In genomic region chr1:37999434-38000232, GRCh38 we compare ENCODE assay signal across 1 cellular context.
TF ChIP-seq lines count a peak whose summit lies in the region.

No MANE protein-coding gene starts in this region.

TF ChIP-seq in K562, 482 proteins besides CTCF, POLR2A, EP300 and RAD21 (continues in another document):
- TF ChIP-seq KLF16 (IDR thresholded peaks at IDR 0.05) (peak; percentile 69; the same call in 1 of the 2 replicates), ZNF609 (CRISPR knock-in tag; IDR thresholded peaks at IDR 0.05; ENCODE audit: borderline replicate concordance) (peak; percentile 10; the same call in 1 of the 2 replicates), ZNF561 (CRISPR knock-in tag; conservative IDR thresholded peaks at IDR 0.05) (no peak), GATAD2B (IDR thresholded peaks at IDR 0.05; ENCODE audit: borderline replicate concordance) (peak; percentile 93; the same call in 1 of the 2 replicates), ZKSCAN3 (CRISPR knock-in tag; IDR thresholded peaks at IDR 0.05) (no peak), SMARCA5 (IDR thresholded peaks at IDR 0.05) (peak; percentile 43; the same call in 1 of the 2 replicates), ZBTB5 (IDR thresholded peaks at IDR 0.05) (no peak), ILF3 (IDR thresholded peaks at IDR 0.05; ENCODE audit: borderline replicate concordance) (peak; percentile 73; the same call in 1 of the 2 replicates), RNF219 (CRISPR knock-in tag; IDR thresholded peaks at IDR 0.05) (no peak), CREB1 (IDR thresholded peaks at IDR 0.05) (0 out of 2 replicates have a peak, but pooled peaks have one; percentile 32), CREB1 (CRISPR knock-in tag; IDR thresholded peaks at IDR 0.05) (peak; percentile 61; the same call in 1 of the 2 replicates), SMAD1 (IDR thresholded peaks at IDR 0.05; ENCODE audit: low read depth, low read length, partially characterized antibody) (peak; percentile 92), CHD2 (IDR thresholded peaks at IDR 0.05; ENCODE audit: low read depth, low read length) (no peak), YY1 (IDR thresholded peaks at IDR 0.05; ENCODE audit: borderline replicate concordance in 1 of 3, control insufficient read depth in 1 of 3, extremely low read depth in 1 of 3, insufficient read depth in 3 of 3, insufficient read length in 1 of 3, insufficient replicate concordance in 2 of 3, low read depth in 1 of 3, low read length in 2 of 3) (peak in 1 of 3 experiments; percentile 2), ZNF76 (CRISPR knock-in tag; IDR thresholded peaks at IDR 0.05; ENCODE audit: borderline replicate concordance) (no peak; the same call in 1 of the 2 replicates), CUX1 (CRISPR knock-in tag; IDR thresholded peaks at IDR 0.05) (peak; percentile 68), NR4A1 (CRISPR knock-in tag; IDR thresholded peaks at IDR 0.05) (no peak), NR4A1 (tag; IDR thresholded peaks at IDR 0.05) (0 out of 2 replicates have a peak, but pooled peaks have one; percentile 65), CBFA2T3 (IDR thresholded peaks at IDR 0.05) (peak; percentile 92), TEAD2 (tag; IDR thresholded peaks at IDR 0.05) (peak; percentile 37; the same call in 1 of the 2 replicates), TAF9B (IDR thresholded peaks at IDR 0.05; ENCODE audit: partially characterized antibody) (peak; percentile 66), ZNF57 (CRISPR knock-in tag; IDR thresholded peaks at IDR 0.05) (peak; percentile 51), CXXC5 (CRISPR knock-in tag; IDR thresholded peaks at IDR 0.05) (peak; percentile 59), TARDBP (IDR thresholded peaks at IDR 0.05) (peak; percentile 52; the same call in 1 of the 2 replicates), SUPT5H (IDR thresholded peaks at IDR 0.05) (peak; percentile 77), SAP30 (IDR thresholded peaks at IDR 0.05; ENCODE audit: borderline replicate concordance, insufficient read depth, low read depth, low read length, poor library complexity, severe bottlenecking) (peak; percentile 25), ATF7 (IDR thresholded peaks at IDR 0.05) (peak; percentile 89), GTF2A2 (tag; IDR thresholded peaks at IDR 0.05) (no peak), ARID3A (IDR thresholded peaks at IDR 0.05; ENCODE audit: borderline replicate concordance, low read depth, low read length) (0 out of 2 replicates have a peak, but pooled peaks have one; percentile 64), HDGF (IDR thresholded peaks at IDR 0.05) (no peak), PTBP1 (IDR thresholded peaks at IDR 0.05; ENCODE audit: low read depth, low read length) (0 out of 2 replicates have a peak, but pooled peaks have one; percentile 51), WHSC1 (IDR thresholded peaks at IDR 0.05; ENCODE audit: low read length) (no peak), TCF15 (CRISPR knock-in tag; IDR thresholded peaks at IDR 0.05) (no peak), ZNF551 (CRISPR knock-in tag; IDR thresholded peaks at IDR 0.05) (no peak), ZNF436 (CRISPR knock-in tag; IDR thresholded peaks at IDR 0.05) (0 out of 2 replicates have a peak, but pooled peaks have one; percentile 27), E2F1 (CRISPR knock-in tag; IDR thresholded peaks at IDR 0.05) (0 out of 2 replicates have a peak, but pooled peaks have one; percentile 41), HDAC3 (IDR thresholded peaks at IDR 0.05; ENCODE audit: borderline replicate concordance, partially characterized antibody) (peak; percentile 94), FOXK2 (conservative IDR thresholded peaks at IDR 0.05 in 1 of 2, IDR thresholded peaks at IDR 0.05 in 1 of 2; ENCODE audit: low read depth in 2 of 2) (peak; percentile 81 to 86), ZNF766 (CRISPR knock-in tag; conservative IDR thresholded peaks at IDR 0.05) (peak; percentile 79; the same call in 1 of the 2 replicates), SMARCA4 (IDR thresholded peaks at IDR 0.05) (peak; percentile 99), U2AF1 (optimal IDR thresholded peaks at IDR 0.05; ENCODE audit: low read depth, low read length) (no peak), MAX (CRISPR knock-in tag; IDR thresholded peaks at IDR 0.05) (peak; percentile 64; the same call in 1 of the 2 replicates), TFAP4 (CRISPR knock-in tag; IDR thresholded peaks at IDR 0.05; ENCODE audit: borderline replicate concordance) (peak; percentile 74), GABPB1 (CRISPR knock-in tag; IDR thresholded peaks at IDR 0.05) (peak; percentile 83), RHOXF2B (CRISPR knock-in tag; conservative IDR thresholded peaks at IDR 0.05) (0 out of 2 replicates have a peak, but pooled peaks have one; percentile 79)
